ENCODE assay signal across 1 cellular context in the genomic region with DNA sequence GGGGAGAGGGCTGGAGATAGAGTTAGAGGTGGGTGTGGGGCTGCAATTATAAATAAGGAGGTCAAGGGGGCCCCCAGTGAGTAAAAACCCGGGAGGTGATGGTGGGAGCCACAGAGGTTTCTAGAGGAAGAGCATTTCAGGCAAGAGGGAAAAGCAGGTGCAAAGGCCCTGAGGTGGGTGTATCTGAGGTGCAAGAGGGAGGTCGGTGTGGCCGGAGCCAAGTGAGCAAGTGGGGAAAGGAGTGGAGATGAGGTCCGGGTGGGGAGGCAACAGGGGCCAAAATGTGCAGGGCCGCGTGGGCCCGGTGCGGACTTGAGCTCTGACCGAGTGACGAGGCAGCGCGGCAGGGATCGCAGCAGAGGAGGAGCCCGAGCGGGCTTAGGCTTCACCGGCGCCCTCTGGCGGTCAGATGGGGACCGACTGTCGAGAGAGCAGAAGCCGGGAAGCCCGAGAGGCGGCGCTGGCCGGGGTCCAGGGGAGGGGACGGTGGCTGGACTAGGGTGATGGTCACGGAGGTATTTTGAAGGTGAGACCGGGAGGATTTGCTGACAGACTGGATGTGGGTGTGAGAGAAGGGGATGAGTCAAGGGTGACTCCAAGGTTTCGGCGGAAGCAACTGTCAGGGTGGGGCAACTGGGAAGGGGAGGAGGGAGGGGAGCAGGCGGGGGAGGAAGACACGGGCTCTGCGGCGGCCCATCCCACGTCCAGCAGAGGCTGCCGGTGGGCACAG.
TF ChIP-seq lines count a peak whose summit lies in the region.

No MANE protein-coding gene starts in this region.

TF ChIP-seq in endothelial cell of umbilical vein, 7 proteins besides CTCF, POLR2A, EP300 and RAD21:
- TF ChIP-seq, protein P1, sequence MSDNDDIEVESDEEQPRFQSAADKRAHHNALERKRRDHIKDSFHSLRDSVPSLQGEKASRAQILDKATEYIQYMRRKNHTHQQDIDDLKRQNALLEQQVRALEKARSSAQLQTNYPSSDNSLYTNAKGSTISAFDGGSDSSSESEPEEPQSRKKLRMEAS (IDR thresholded peaks at IDR 0.05; ENCODE audit: insufficient read depth, insufficient read length) = no peak
- TF ChIP-seq JUN (IDR thresholded peaks at IDR 0.05; ENCODE audit: borderline replicate concordance, insufficient read depth, insufficient read length, low read depth) (no peak), POLR2AphosphoS5 (IDR thresholded peaks at IDR 0.05; ENCODE audit: insufficient read depth, low read depth, low read length) (no peak), MYC (IDR thresholded peaks at IDR 0.05; ENCODE audit: low read depth, low read length) (no peak), FOS (IDR thresholded peaks at IDR 0.05; ENCODE audit: borderline replicate concordance, insufficient read depth, low read length) (no peak), GATA2 (IDR thresholded peaks at IDR 0.05; ENCODE audit: insufficient read depth, insufficient read length, low read depth, low read length) (no peak), EZH2 (IDR thresholded peaks at IDR 0.05; ENCODE audit: borderline replicate concordance, low read depth, low read length, severe bottlenecking) (no peak)
TF ChIP-seq in endothelial cell of umbilical vein: peak in this region for 0.
